ENCODE assay signal across 8 cellular contexts in the genomic region with DNA sequence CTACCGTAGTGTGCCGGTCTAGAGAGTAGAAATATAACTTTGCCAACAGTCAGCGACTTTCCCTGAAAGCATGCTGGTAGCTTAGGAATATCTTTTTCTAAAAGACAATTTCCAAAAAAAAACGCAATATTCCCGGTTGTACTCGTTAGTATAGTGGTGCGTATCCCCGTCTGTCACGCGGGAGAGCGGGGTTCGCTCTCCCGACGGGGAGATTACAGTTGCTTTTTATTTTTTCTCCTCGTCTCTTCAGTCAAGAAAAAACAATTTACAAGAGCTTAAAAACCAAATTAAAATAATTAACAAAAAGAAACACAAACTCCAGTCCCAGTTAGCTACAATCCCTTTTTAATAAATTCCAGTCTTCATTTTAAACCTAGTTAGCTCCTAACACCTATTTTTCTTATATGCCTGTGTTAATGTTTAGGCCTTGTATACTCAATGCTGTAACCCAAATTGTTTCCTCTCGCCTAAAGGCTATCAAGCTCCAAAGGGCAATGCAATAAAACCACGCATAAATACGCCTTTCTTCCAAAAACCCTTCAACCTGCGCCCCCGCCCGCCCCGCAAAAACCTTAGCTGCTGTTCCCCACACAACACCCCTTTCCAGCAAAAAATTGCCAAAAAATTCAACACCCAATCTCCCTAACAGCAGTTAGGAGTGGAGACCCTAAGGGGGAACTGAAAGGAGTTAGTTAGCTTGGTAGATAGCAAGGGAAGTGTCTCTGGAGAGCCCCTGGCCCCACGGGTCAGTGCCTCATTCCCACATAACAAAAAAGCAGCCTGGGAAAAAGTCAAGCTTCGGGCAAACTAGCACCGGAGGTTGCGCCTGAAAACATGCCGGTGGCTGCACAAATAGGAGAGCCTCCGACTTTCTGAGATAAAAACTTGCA. TPM values are rescaled to one million over a fixed set of nuclear protein-coding genes. Genes with fewer than 3 reads are reported as not detected.
A peak's percentile ranks its signal among the peaks of the same experiment; 100 is the strongest.
DNase-seq lines count a peak whose midpoint lies in the region; ATAC-seq and TF ChIP-seq lines count a peak whose summit lies in the region.

No MANE protein-coding gene starts in this region.

- ATAC-seq in GM21576 (IDR thresholded peaks at IDR 0.05; ENCODE audit: unreplicated experiment) (no peak), GM21528 (IDR thresholded peaks at IDR 0.05; ENCODE audit: low FRiP score, unreplicated experiment) (no peak)

- H3K36me3 Mint-ChIP-seq in CD14-positive monocyte (no peaks in the 10 kb centered on the region), nephron progenitor cell (ENCODE audit: low read depth) (no peaks in the 10 kb centered on the region)

- H3K27ac Mint-ChIP-seq in CD14-positive monocyte (peak overlapping the region; percentile 15 to 81 (median 78)), nephron progenitor cell (peak overlapping the region; percentile 93)

- DNase-seq in CD14-positive monocyte (ENCODE audit: low spot score): no peak
- peak; percentile 27 for DNase-seq in NAMALWA (ENCODE audit: low spot score)
- peak; percentile 55 for DNase-seq in ecto neural progenitor cell (ENCODE audit: low spot score)
- peak; percentile 51 for DNase-seq in nephron progenitor cell
- DNase-seq in HUDEP-2 (lab: John Stamatoyannopoulos, UW; ENCODE audit: unreplicated experiment in 76 of 76): no peak
- no peak for DNase-seq in NCI-H1092 treated with DMSO at 0.1 percent for 48 hours (lab: John Stamatoyannopoulos, UW)

- intact Hi-C loops in CD14-positive monocyte (cut with micrococcal nuclease): no loop called here

- TF ChIP-seq CTCF in CD14-positive monocyte (IDR thresholded peaks at IDR 0.05) (no peak), nephron progenitor cell (IDR thresholded peaks at IDR 0.05) (no peak)

- H3K9me3 Mint-ChIP-seq in CD14-positive monocyte (peaks cover 0 to 4% (median 0%) of the 10 kb centered on the region in 7 donors), nephron progenitor cell (peaks cover 6% of the 10 kb centered on the region)

- H3K4me1 Mint-ChIP-seq in CD14-positive monocyte: peaks cover 41% of the 10 kb centered on the region
- H3K4me1 Mint-ChIP-seq in nephron progenitor cell: peaks cover 17% of the 10 kb centered on the region

- no peaks in the 10 kb centered on the region for H3K27me3 Mint-ChIP-seq in CD14-positive monocyte (ENCODE audit: low read depth in 3 of 3)
- peaks cover 34% of the 10 kb centered on the region for H3K27me3 Mint-ChIP-seq in nephron progenitor cell (ENCODE audit: low read depth, poor library complexity)

- H3K4me3 Mint-ChIP-seq in CD14-positive monocyte (peak overlapping the region; percentile 49 to 65), nephron progenitor cell (peak overlapping the region; percentile 93)

RNA-seq across cellular contexts. Expression of gene HSPA6, which starts 7.9 kb away (rescaled TPM):
- 10 to 100 TPM in 1 of 2 donors, 1 to 10 TPM in 1; 3.4 to 19.3 TPM for polyA plus RNA-seq in CD14-positive monocyte

RNA-seq across cellular contexts. Expression of gene FCGR3A, which starts 17.4 kb away (rescaled TPM):
- polyA plus RNA-seq in CD14-positive monocyte: 100 to 1,000 TPM in 1 of 2 donors, 10 to 100 TPM in 1; 35.9 to 131 TPM

RNA-seq across cellular contexts. Expression of gene FCGR2A, which starts 27.0 kb away (rescaled TPM):
- 100 to 1,000 TPM; 281 to 588 TPM for polyA plus RNA-seq in CD14-positive monocyte

Comparison
In these comparisons a context has a peak if more than half of its experiments do, and no peak if none do; other contexts are left out.
1. DNase-seq: peak in NAMALWA (single experiment), ecto neural progenitor cell (single experiment) and nephron progenitor cell (single experiment); none in CD14-positive monocyte (single experiment), HUDEP-2 (0 of 76) and NCI-H1092 treated with DMSO at 0.1 percent for 48 hours (single experiment).